ENCODE assay signal across 21 cellular contexts in the genomic region with DNA sequence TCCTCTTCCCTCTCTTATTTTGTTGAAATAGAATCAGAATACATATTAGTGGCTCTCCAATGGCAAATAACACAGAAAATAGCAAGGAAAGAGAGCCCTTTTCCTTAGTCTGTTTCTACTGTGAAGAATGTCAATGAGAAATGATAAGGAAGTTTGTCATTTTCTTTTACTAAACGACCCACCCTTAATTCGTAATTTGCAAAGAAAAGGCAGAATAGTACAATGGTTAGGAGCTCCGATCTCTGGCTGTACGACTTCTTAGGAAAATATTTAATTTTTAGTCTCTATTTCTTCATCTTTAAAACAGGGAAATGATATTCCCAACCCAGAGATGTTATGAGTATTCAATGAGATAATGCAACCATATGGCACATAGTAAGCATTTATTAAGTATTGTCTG. TPM values are rescaled to one million over a fixed set of nuclear protein-coding genes. Genes with fewer than 3 reads are reported as not detected.
"Had no signal": no experiment of that assay in that cellular context is flagged by ENCODE, and none has a peak within 500 bp of the region (broad histone marks: within the 10 kb centered on the region; RNA-seq: fewer than 3 reads in every experiment).

No MANE protein-coding gene starts in this region.

- H3K4me3 ChIP-seq: heart left ventricle, tibial nerve had no signal

- H3K4me3 Mint-ChIP-seq: activated naive CD8-positive, alpha-beta T cell treated with anti-CD3 and anti-CD28 coated beads for 36 hours; central memory CD8-positive, alpha-beta T cell; memory B cell; stimulated activated naive CD8-positive, alpha-beta T cell treated with anti-CD3 and anti-CD28 coated beads, Interleukin-15, Interleukin-2, amounts not matched to agents 100 ng/mL and 50 ng/mL, for 24 hours had no signal

- H3K36me3 ChIP-seq: esophagus muscularis mucosa, gastroesophageal sphincter, heart left ventricle, tibial nerve had no signal

- H3K9me3 ChIP-seq: esophagus muscularis mucosa, gastroesophageal sphincter, heart left ventricle, tibial nerve had no signal

- H3K4me1 Mint-ChIP-seq: central memory CD8-positive, alpha-beta T cell had no signal

- H3K9me3 Mint-ChIP-seq: activated T-helper 2 cell treated with anti-CD3 and anti-CD28 coated beads, Interferon-gamma antibody, Interleukin-2, Interleukin-4, amounts not matched to agents 10 μg/mL and 5 μg/mL and 100 μg/mL, durations not matched to agents 14 hours and 24 hours and 36 hours; memory B cell had no signal

- H3K27ac ChIP-seq: esophagus muscularis mucosa, gastroesophageal sphincter, heart left ventricle, tibial nerve had no signal

- DNase-seq: activated CD4-positive, CD25-positive, alpha-beta regulatory T cell treated with anti-CD3 and anti-CD28 coated beads, Interleukin-2, amount 50 U/mL, for 72 hours; activated naive CD4-positive, alpha-beta T cell treated with Interleukin-2 at 50 U/mL for 16 hours; activated naive CD8-positive, alpha-beta T cell treated with anti-CD3 and anti-CD28 coated beads for 36 hours; activated T-cell treated with anti-CD3 and anti-CD28 coated beads, Interleukin-2, amount 50 U/mL, for 1 hour; effector memory CD4-positive, alpha-beta T cell; heart left ventricle; left colon; nucleus accumbens; posterior cingulate gyrus; stimulated activated CD4-positive, alpha-beta T cell treated with anti-CD3 and anti-CD28 coated beads, Interleukin-4, amount 100 ng/mL, for 4 hours; SW 1271 had no signal

- H3K27ac Mint-ChIP-seq: activated naive CD8-positive, alpha-beta T cell treated with anti-CD3 and anti-CD28 coated beads for 36 hours; activated T-helper 2 cell treated with anti-CD3 and anti-CD28 coated beads, Interferon-gamma antibody, Interleukin-2, Interleukin-4, amounts not matched to agents 10 μg/mL and 5 μg/mL and 100 μg/mL, durations not matched to agents 14 hours and 24 hours and 36 hours; memory B cell; stimulated activated naive CD8-positive, alpha-beta T cell treated with anti-CD3 and anti-CD28 coated beads, Interleukin-15, Interleukin-2, amounts not matched to agents 100 ng/mL and 50 ng/mL, for 24 hours had no signal

RNA-seq across cellular contexts. Expression of a gene that starts 6.0 kb away (rescaled TPM):
- total RNA-seq: activated naive CD8-positive, alpha-beta T cell treated with anti-CD3 and anti-CD28 coated beads for 36 hours; activated T-helper 2 cell treated with anti-CD3 and anti-CD28 coated beads, Interferon-gamma antibody, Interleukin-2, Interleukin-4, amounts not matched to agents 10 μg/mL and 5 μg/mL and 100 μg/mL, durations not matched to agents 14 hours and 24 hours and 36 hours; dermis microvascular lymphatic vessel endothelial cell; heart left ventricle; T-helper 2 cell treated with Interferon-gamma antibody and Interleukin-4, amounts not matched to agents 100 ng/mL and 5 ng/mL, for 36 hours had no signal
- polyA plus RNA-seq: heart left ventricle, neural cell had no signal
